Comparison of ENCODE assay signal across 27 cellular contexts in genomic region chr17:61422116-61422799, GRCh38. TPM values are rescaled to one million over a fixed set of nuclear protein-coding genes. Genes with fewer than 3 reads are reported as not detected.
"Had no signal": no experiment of that assay in that cellular context is flagged by ENCODE, and none has a peak within 500 bp of the region (broad histone marks: within the 10 kb centered on the region; RNA-seq: fewer than 3 reads in every experiment).

No MANE protein-coding gene starts in this region.

- H3K9me3 Mint-ChIP-seq: activated B cell treated with CpG ODN at 0.5 μM for 24 hours; activated CD4-positive, alpha-beta T cell treated with anti-CD3 and anti-CD28 coated beads, Interleukin-2, amount 10 ng/mL, durations not matched to agents 24 days and 14 days; activated naive CD4-positive, alpha-beta T cell treated with anti-CD3 and anti-CD28 coated beads, Interleukin-2, amount 10 ng/mL, durations not matched to agents 7 days and 5 days; activated naive CD8-positive, alpha-beta T cell treated with anti-CD3 and anti-CD28 coated beads for 36 hours; activated T-cell treated with anti-CD3 and anti-CD28 coated beads, Interleukin-2, amount 50 U/mL, for 72 hours; activated T-helper 2 cell treated with anti-CD3 and anti-CD28 coated beads, Interferon-gamma antibody, Interleukin-2, Interleukin-4, amounts not matched to agents 10 μg/mL and 5 μg/mL and 100 μg/mL, durations not matched to agents 14 hours and 24 hours and 36 hours had no signal

- H3K4me3 ChIP-seq: adrenal gland had no signal

- H3K36me3 Mint-ChIP-seq: activated naive CD4-positive, alpha-beta T cell treated with anti-CD3 and anti-CD28 coated beads, Interleukin-2, amount 10 ng/mL, durations not matched to agents 7 days and 5 days; activated naive CD8-positive, alpha-beta T cell treated with anti-CD3 and anti-CD28 coated beads for 36 hours had no signal

- H3K4me1 Mint-ChIP-seq: activated B cell treated with CpG ODN at 0.5 μM for 24 hours; activated CD4-positive, alpha-beta T cell treated with anti-CD3 and anti-CD28 coated beads, Interleukin-2, amount 10 ng/mL, durations not matched to agents 24 days and 14 days; activated naive CD4-positive, alpha-beta T cell treated with anti-CD3 and anti-CD28 coated beads, Interleukin-2, amount 10 ng/mL, durations not matched to agents 7 days and 5 days; activated naive CD8-positive, alpha-beta T cell treated with anti-CD3 and anti-CD28 coated beads for 36 hours; T-helper 17 cell had no signal

- ATAC-seq: activated T-cell treated with anti-CD3 and anti-CD28 coated beads, Interleukin-2, amount 50 U/mL, for 72 hours; T-helper 17 cell had no signal

- H3K27ac ChIP-seq: adrenal gland had no signal

- H3K36me3 ChIP-seq: adrenal gland had no signal

- H3K9me3 ChIP-seq: adrenal gland had no signal

- H3K4me3 Mint-ChIP-seq: activated B cell treated with CpG ODN at 0.5 μM for 24 hours; activated CD4-positive, alpha-beta T cell treated with anti-CD3 and anti-CD28 coated beads, Interleukin-2, amount 10 ng/mL, durations not matched to agents 24 days and 14 days; activated naive CD4-positive, alpha-beta T cell treated with anti-CD3 and anti-CD28 coated beads, Interleukin-2, amount 10 ng/mL, durations not matched to agents 7 days and 5 days; activated naive CD8-positive, alpha-beta T cell treated with anti-CD3 and anti-CD28 coated beads for 36 hours; activated T-cell treated with anti-CD3 and anti-CD28 coated beads, Interleukin-2, amount 50 U/mL, for 72 hours; T-helper 17 cell had no signal

- H3K27ac Mint-ChIP-seq: activated B cell treated with CpG ODN at 0.5 μM for 24 hours; activated CD4-positive, alpha-beta T cell treated with anti-CD3 and anti-CD28 coated beads, Interleukin-2, amount 10 ng/mL, durations not matched to agents 24 days and 14 days; activated naive CD4-positive, alpha-beta T cell treated with anti-CD3 and anti-CD28 coated beads, Interleukin-2, amount 10 ng/mL, durations not matched to agents 7 days and 5 days; activated naive CD8-positive, alpha-beta T cell treated with anti-CD3 and anti-CD28 coated beads for 36 hours; activated T-cell treated with anti-CD3 and anti-CD28 coated beads, Interleukin-2, amount 50 U/mL, for 72 hours; activated T-helper 2 cell treated with anti-CD3 and anti-CD28 coated beads, Interferon-gamma antibody, Interleukin-2, Interleukin-4, amounts not matched to agents 10 μg/mL and 5 μg/mL and 100 μg/mL, durations not matched to agents 14 hours and 24 hours and 36 hours; T-helper 17 cell had no signal

- DNase-seq: activated B cell treated with CpG ODN at 0.5 μM for 24 hours; activated CD4-positive, alpha-beta T cell treated with anti-CD3 and anti-CD28 coated beads for 1 hour; activated CD4-positive, alpha-beta T cell treated with anti-CD3 and anti-CD28 coated beads, Interleukin-2, amount 10 ng/mL, durations not matched to agents 24 days and 14 days; activated CD4-positive, alpha-beta T cell treated with anti-CD3 and anti-CD28 coated beads, Interleukin-2, amount 50 U/mL, for 48 hours; activated gamma-delta T cell treated with Interleukin-2 at 50 U/mL for 16 hours; activated naive CD4-positive, alpha-beta T cell treated with anti-CD3 and anti-CD28 coated beads, Interleukin-2, amount 10 ng/mL, durations not matched to agents 7 days and 5 days; activated naive CD8-positive, alpha-beta T cell treated with anti-CD3 and anti-CD28 coated beads for 36 hours; activated T-cell treated with anti-CD3 and anti-CD28 coated beads for 4 hours; activated T-cell treated with anti-CD3 and anti-CD28 coated beads, Interleukin-2, amount 50 U/mL, for 72 hours; adrenal gland; anterior cingulate cortex; caudate nucleus; Karpas-422; NCI-H1048; NCI-H1417; NCI-H1930; NCI-H2171; NCI-H2227 treated with DMSO at 0.1 percent for 48 hours; NCI-H446 treated with DMSO at 0.1 percent for 48 hours; NCI-H524 treated with DMSO at 0.1 percent for 48 hours; NCI-H748 treated with DMSO at 0.1 percent for 48 hours; SIG-M5; T-helper 17 cell; T-helper 9 cell had no signal

- H3K4me1 ChIP-seq: adrenal gland had no signal

RNA-seq across cellular contexts. Expression of gene TBX2, which starts 22.6 kb away (rescaled TPM):
- total RNA-seq: activated B cell treated with CpG ODN at 0.5 μM for 24 hours; activated CD4-positive, alpha-beta T cell treated with anti-CD3 and anti-CD28 coated beads, Interleukin-2, amount 10 ng/mL, durations not matched to agents 24 days and 14 days; activated naive CD8-positive, alpha-beta T cell treated with anti-CD3 and anti-CD28 coated beads for 36 hours; OCI-LY7 had no signal

RNA-seq across cellular contexts. Expression of gene TBX4, which starts 30.0 kb away (rescaled TPM):
- total RNA-seq: activated B cell treated with CpG ODN at 0.5 μM for 24 hours; activated CD4-positive, alpha-beta T cell treated with anti-CD3 and anti-CD28 coated beads, Interleukin-2, amount 10 ng/mL, durations not matched to agents 24 days and 14 days; activated naive CD8-positive, alpha-beta T cell treated with anti-CD3 and anti-CD28 coated beads for 36 hours; activated T-cell treated with anti-CD3 and anti-CD28 coated beads, Interleukin-2, amount 50 U/mL, for 72 hours; activated T-helper 2 cell treated with anti-CD3 and anti-CD28 coated beads, Interferon-gamma antibody, Interleukin-2, Interleukin-4, amounts not matched to agents 10 μg/mL and 5 μg/mL and 100 μg/mL, durations not matched to agents 14 hours and 24 hours and 36 hours; OCI-LY7; RPMI7951; T-helper 17 cell had no signal
